Comparison of ENCODE assay signal across 8 cellular contexts in the genomic region with DNA sequence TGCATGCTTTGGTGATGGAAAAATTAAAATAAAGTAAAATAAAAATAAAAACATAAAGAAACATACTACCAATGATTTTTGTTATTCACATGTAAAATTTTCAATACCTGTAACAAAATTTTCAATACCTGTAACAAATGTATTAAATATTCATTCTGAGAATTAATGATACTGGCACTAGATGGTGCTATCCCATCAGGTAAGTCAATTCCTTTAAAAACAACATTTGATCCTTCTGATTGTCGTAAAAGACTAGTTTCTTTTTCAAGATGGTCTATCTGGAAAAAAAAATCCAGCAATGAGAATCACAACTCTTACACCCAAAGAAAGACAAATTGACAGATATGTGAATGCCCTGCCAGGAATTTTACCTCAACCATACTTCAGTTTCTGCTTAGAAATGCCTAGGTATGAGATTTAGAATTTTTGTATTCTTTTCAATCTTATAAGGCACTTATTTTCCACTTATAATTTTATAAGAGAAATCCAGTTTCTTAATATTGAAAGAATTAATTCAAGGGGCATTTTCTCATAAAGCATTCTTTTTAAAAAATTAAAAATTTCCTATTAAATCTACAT. TPM values are rescaled to one million over a fixed set of nuclear protein-coding genes. Genes with fewer than 3 reads are reported as not detected.
DNase-seq lines count a peak whose midpoint lies in the region; ATAC-seq, FAIRE-seq and TF ChIP-seq lines count a peak whose summit lies in the region.

No MANE protein-coding gene starts in this region.

- H3K27me3 ChIP-seq in A673 (replicated peaks; ENCODE audit: insufficient read depth, low read depth, low read length, poor library complexity) = no peaks in the 10 kb centered on the region
- H3K27me3 ChIP-seq in bronchial epithelial cell (ENCODE audit: control insufficient read depth, insufficient read depth, low read length) = no peaks in the 10 kb centered on the region

- no peaks in the 10 kb centered on the region for H3K9me3 ChIP-seq in A673 (ENCODE audit: low read depth, low read length, poor library complexity, severe bottlenecking)

- H3K36me3 ChIP-seq in A673 (ENCODE audit: insufficient read depth, low read length, poor library complexity, severe bottlenecking) (peaks cover 22% of the 10 kb centered on the region), bronchial epithelial cell (ENCODE audit: control insufficient read depth, insufficient read depth, low read length) (peaks cover 4% of the 10 kb centered on the region)

- CTCF ChIA-PET in A673 (lab: Charles Lee) = no interaction called here

- no TSS peak for BruUV-seq in A673 (replicated peaks; lab: Mats Ljungman, UMichigan)

- intact Hi-C loops in A673 (cut with micrococcal nuclease; ENCODE audit: unreplicated experiment) = loop anchor here (2.0 kb wide), 1 partner anchor 884 kb away; no protein-coding TSS in a partner anchor

- in situ Hi-C loops in GM13977 (cut with MboI; ENCODE audit: low pct_unique_long_range_greater_than_20kb, low sequenced_read_pairs, unreplicated experiment) = loop anchor here (25.0 kb wide), 1 partner anchor 901 kb away; no protein-coding TSS in a partner anchor

- no peak for ATAC-seq in HG02970 (IDR thresholded peaks at IDR 0.05; ENCODE audit: low FRiP score, unreplicated experiment)

- POLR2A ChIA-PET in A673 (lab: Charles Lee; ENCODE audit: low non-redundant PET) = no interaction called here

- peak; percentile 60 for TF ChIP-seq CTCF in A673 (conservative IDR thresholded peaks at IDR 0.05; ENCODE audit: low read depth, low read length)
- TF ChIP-seq CTCF in GM13977 (IDR thresholded peaks at IDR 0.05; ENCODE audit: extremely low read depth, insufficient read depth, missing control alignments) = peak; percentile 38
- TF ChIP-seq CTCF in bronchial epithelial cell (IDR thresholded peaks at IDR 0.05; ENCODE audit: insufficient read depth, low read length, severe bottlenecking) = no peak

- no peak for FAIRE-seq in bronchial epithelial cell (lab: Jason Lieb, UNC)

- H3K27ac ChIP-seq in A673 (ENCODE audit: low read depth, low read length, poor library complexity, severe bottlenecking) = no peak overlapping the region

- H3K4me1 ChIP-seq in A673 (ENCODE audit: insufficient read depth, low read length, poor library complexity, severe bottlenecking) = no peaks in the 10 kb centered on the region

- H3K4me3 ChIP-seq in A673 (ENCODE audit: low read depth, low read length, poor library complexity, severe bottlenecking) = no peak overlapping the region
- peak overlapping the region; percentile 15 for H3K4me3 ChIP-seq in bronchial epithelial cell (ENCODE audit: low read depth, low read length)

- DNase-seq in A673 (ENCODE audit: low spot score) (peak; percentile 49), GM13977 (ENCODE audit: low spot score) (peak; percentile 33), NCI-H2081 (lab: John Stamatoyannopoulos, UW) (peak; percentile 46 to 64), bronchial epithelial cell (ENCODE audit: low read depth) (peak; percentile 69), lung microvascular endothelial cell (ENCODE audit: low read depth in 2 of 2) (peak; percentile 69 to 73), globus pallidus (ENCODE audit: low spot score) (no peak), KG1 (lab: John Stamatoyannopoulos, UW) (no peak)

RNA-seq across cellular contexts. Expression of a gene that starts 30.7 kb away (rescaled TPM):
- total RNA-seq in A673 (2021) (27.2 and 27.3 TPM in 2 replicates), bronchial epithelial cell (3.8 and 6.6 TPM in 2 replicates), lung microvascular endothelial cell (3.1 and 3.8 TPM in 2 replicates)

RNA-seq across cellular contexts. Expression of a gene that starts 30.9 kb away (rescaled TPM):
- total RNA-seq in A673 (2021) = 31.6 and 33.6 TPM in 2 replicates
- 27.8 and 44.2 TPM in 2 replicates for total RNA-seq in bronchial epithelial cell
- 13.9 and 15.5 TPM in 2 replicates for total RNA-seq in lung microvascular endothelial cell

Comparison
In these comparisons a context has a peak if more than half of its experiments do, and no peak if none do; other contexts are left out.
1. DNase-seq: peak in A673 (single experiment), GM13977 (single experiment), NCI-H2081 (2 of 2), bronchial epithelial cell (single experiment) and lung microvascular endothelial cell (2 of 2); none in globus pallidus (single experiment) and KG1 (single experiment).